1 cellular context compared by ENCODE assay signal in genomic region chr7:135238112-135238744, GRCh38.
TF ChIP-seq lines count a peak whose summit lies in the region.

No MANE protein-coding gene starts in this region.

TF ChIP-seq in GM23338, 12 proteins besides CTCF, POLR2A, EP300 and RAD21 (continued from another document):
- TF ChIP-seq, protein P1, sequence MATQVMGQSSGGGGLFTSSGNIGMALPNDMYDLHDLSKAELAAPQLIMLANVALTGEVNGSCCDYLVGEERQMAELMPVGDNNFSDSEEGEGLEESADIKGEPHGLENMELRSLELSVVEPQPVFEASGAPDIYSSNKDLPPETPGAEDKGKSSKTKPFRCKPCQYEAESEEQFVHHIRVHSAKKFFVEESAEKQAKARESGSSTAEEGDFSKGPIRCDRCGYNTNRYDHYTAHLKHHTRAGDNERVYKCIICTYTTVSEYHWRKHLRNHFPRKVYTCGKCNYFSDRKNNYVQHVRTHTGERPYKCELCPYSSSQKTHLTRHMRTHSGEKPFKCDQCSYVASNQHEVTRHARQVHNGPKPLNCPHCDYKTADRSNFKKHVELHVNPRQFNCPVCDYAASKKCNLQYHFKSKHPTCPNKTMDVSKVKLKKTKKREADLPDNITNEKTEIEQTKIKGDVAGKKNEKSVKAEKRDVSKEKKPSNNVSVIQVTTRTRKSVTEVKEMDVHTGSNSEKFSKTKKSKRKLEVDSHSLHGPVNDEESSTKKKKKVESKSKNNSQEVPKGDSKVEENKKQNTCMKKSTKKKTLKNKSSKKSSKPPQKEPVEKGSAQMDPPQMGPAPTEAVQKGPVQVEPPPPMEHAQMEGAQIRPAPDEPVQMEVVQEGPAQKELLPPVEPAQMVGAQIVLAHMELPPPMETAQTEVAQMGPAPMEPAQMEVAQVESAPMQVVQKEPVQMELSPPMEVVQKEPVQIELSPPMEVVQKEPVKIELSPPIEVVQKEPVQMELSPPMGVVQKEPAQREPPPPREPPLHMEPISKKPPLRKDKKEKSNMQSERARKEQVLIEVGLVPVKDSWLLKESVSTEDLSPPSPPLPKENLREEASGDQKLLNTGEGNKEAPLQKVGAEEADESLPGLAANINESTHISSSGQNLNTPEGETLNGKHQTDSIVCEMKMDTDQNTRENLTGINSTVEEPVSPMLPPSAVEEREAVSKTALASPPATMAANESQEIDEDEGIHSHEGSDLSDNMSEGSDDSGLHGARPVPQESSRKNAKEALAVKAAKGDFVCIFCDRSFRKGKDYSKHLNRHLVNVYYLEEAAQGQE (IDR thresholded peaks at IDR 0.05; ENCODE audit: unreplicated experiment) = no peak
- no peak for TF ChIP-seq ZNF331 (CRISPR knock-in tag; IDR thresholded peaks at IDR 0.05; ENCODE audit: low read depth)
- TF ChIP-seq ZNF114 (CRISPR knock-in tag; IDR thresholded peaks at IDR 0.05) = peak; percentile 52; the same call in 1 of the 2 replicates
